ENCODE assay signal across 1 cellular context in the genomic region with DNA sequence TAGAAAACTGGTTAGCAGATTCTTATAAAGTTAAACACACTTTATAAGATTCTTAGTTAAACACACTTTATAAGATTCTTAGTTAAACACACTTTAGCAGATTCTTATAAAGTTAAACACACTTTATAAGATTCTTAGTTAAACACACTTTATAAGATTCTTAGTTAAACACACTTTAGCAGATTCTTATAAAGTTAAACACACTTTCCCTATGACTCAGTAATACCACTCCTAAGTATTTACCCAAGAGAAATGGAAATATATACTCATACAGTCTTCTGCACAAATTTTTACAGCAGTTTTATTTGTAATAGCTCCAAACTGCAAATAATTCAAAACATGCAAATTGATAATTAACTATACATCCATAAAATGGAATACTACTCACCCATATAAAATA. TPM values are rescaled to one million over a fixed set of nuclear protein-coding genes. Genes with fewer than 3 reads are reported as not detected.
"Had no signal": no experiment of that assay in that cellular context is flagged by ENCODE, and none has a peak within 500 bp of the region (broad histone marks: within the 10 kb centered on the region; RNA-seq: fewer than 3 reads in every experiment).

No MANE protein-coding gene starts in this region.

RNA-seq across cellular contexts. Expression of a gene that starts 7.7 kb away (rescaled TPM):
- polyA plus RNA-seq: IgD-negative memory B cell had no signal
